ENCODE assay signal across 1 cellular context in genomic region chr9:122348288-122348777, GRCh38.
TF ChIP-seq lines count a peak whose summit lies in the region.

No MANE protein-coding gene starts in this region.

TF ChIP-seq in HepG2, 621 proteins besides CTCF, POLR2A, EP300 and RAD21:
- peak; percentile 14; the same call in 1 of the 2 replicates for TF ChIP-seq ZNF687 (CRISPR knock-in tag; IDR thresholded peaks at IDR 0.05)
- TF ChIP-seq CCDC6 (CRISPR knock-in tag; IDR thresholded peaks at IDR 0.05), result no peak
- peak; percentile 1; the same call in 1 of the 2 replicates for TF ChIP-seq ZNF768 (CRISPR knock-in tag; IDR thresholded peaks at IDR 0.05)
